25 cellular contexts compared by ENCODE assay signal in genomic region chr3:139131951-139132350, GRCh38.
A peak's percentile ranks its signal among the peaks of the same experiment; 100 is the strongest.
DNase-seq lines count a peak whose midpoint lies in the region; ATAC-seq, FAIRE-seq and TF ChIP-seq lines count a peak whose summit lies in the region.
"Had no signal": no experiment of that assay in that cellular context is flagged by ENCODE, and none has a peak within 500 bp of the region (broad histone marks: within the 10 kb centered on the region; RNA-seq: fewer than 3 reads in every experiment).

No MANE protein-coding gene starts in this region.

- 12% methylated on average over 1 of the region's 1 CpG for WGBS in K562 (ENCODE audit: insufficient coverage, low coverage, missing lambda C conversion rate)
- WGBS in neuronal stem cell (ENCODE audit: extremely low coverage in 2 of 2, insufficient read length in 2 of 2, insufficient replicate concordance in 1 of 2), 2 donors: no CpG with 5 or more reads among the region's 1 CpG

- in situ Hi-C loops in K562 (cut with MboI): no loop called here

- no peak overlapping the region for H3K4ac ChIP-seq in neuronal stem cell (ENCODE audit: low read length)

- TF ChIP-seq EP300 in K562 (IDR thresholded peaks at IDR 0.05; ENCODE audit: low read length): no peak

- no peak overlapping the region for H2AFZ ChIP-seq in K562 (ENCODE audit: low read depth, low read length)
- H2AFZ ChIP-seq in neuronal stem cell (ENCODE audit: low read length): no peak overlapping the region

- TF ChIP-seq RAD21 in K562 (CRISPR knock-in tag; conservative IDR thresholded peaks at IDR 0.05 in 1 of 2, IDR thresholded peaks at IDR 0.05 in 1 of 2): no peak

- H2BK12ac ChIP-seq in neuronal stem cell (ENCODE audit: low read length): no peak overlapping the region

- no peak overlapping the region for H3K4me3 ChIP-seq in K562
- H3K4me3 ChIP-seq in neuronal stem cell (ENCODE audit: low read length in 2 of 2): no peak overlapping the region
- no peak overlapping the region for H3K4me3 ChIP-seq in mucosa of descending colon
- H3K4me3 ChIP-seq: A549; BLaER1 treated with 17β-estradiol and CSF1 and Interleukin-3, amounts not matched to agents 10 nM and 100 nM; HAP-1 had no signal

- no peak overlapping the region for H2BK5ac ChIP-seq in neuronal stem cell (ENCODE audit: low read length)

- BruUV-seq in K562 (replicated peaks; lab: Mats Ljungman, UMichigan): no TSS peak

- CTCF ChIA-PET in K562 (lab: Yijun Ruan, JAX; ENCODE audit: low intra/inter-chr PET ratio): no interaction called here

- no peaks in the 10 kb centered on the region for H3K79me1 ChIP-seq in neuronal stem cell (ENCODE audit: low read depth, low read length)

- no peak for FAIRE-seq in K562 (lab: Jason Lieb, UNC)
- FAIRE-seq: A549, D721Med, GM12891, GM18507, H54 had no signal

- no peak for TF ChIP-seq POLR2A in K562 (conservative IDR thresholded peaks at IDR 0.05)

- no peaks in the 10 kb centered on the region for H3K9me1 ChIP-seq in K562 (ENCODE audit: control insufficient read depth, insufficient read depth, low read length)

- no peak overlapping the region for H2BK120ac ChIP-seq in neuronal stem cell (ENCODE audit: low read depth, low read length)

- H3K18ac ChIP-seq in neuronal stem cell (ENCODE audit: low read length): no peak overlapping the region

- H3K36me3 ChIP-seq in K562 (ENCODE audit: control insufficient read depth, insufficient read depth, low read length): no peaks in the 10 kb centered on the region
- H3K36me3 ChIP-seq in neuronal stem cell (replicated peaks in 1 of 2; ENCODE audit: control insufficient read depth in 2 of 2, insufficient read depth in 2 of 2, low read length in 2 of 2): no peaks in the 10 kb centered on the region
- no peaks in the 10 kb centered on the region for H3K36me3 ChIP-seq in mucosa of descending colon (ENCODE audit: low read depth)
- H3K36me3 ChIP-seq: BE2C; BLaER1 treated with 17β-estradiol and CSF1 and Interleukin-3, amounts not matched to agents 10 nM and 100 nM; HAP-1 had no signal

- no peaks in the 10 kb centered on the region for H3K9me3 ChIP-seq in K562 (replicated peaks; ENCODE audit: control insufficient read depth, insufficient read depth, low read depth, low read length)
- H3K9me3 ChIP-seq in neuronal stem cell (replicated peaks in 1 of 2; ENCODE audit: control insufficient read depth in 2 of 2, insufficient read depth in 1 of 2, low read depth in 1 of 2, low read length in 2 of 2): no peaks in the 10 kb centered on the region
- H3K9me3 ChIP-seq in mucosa of descending colon: no peaks in the 10 kb centered on the region
- H3K9me3 ChIP-seq: A549; BE2C; BLaER1 treated with 17β-estradiol and CSF1 and Interleukin-3, amounts not matched to agents 10 nM and 100 nM; HAP-1 had no signal

- H4K20me1 ChIP-seq in K562 (replicated peaks; ENCODE audit: control insufficient read depth, insufficient read depth, low read length): no peaks in the 10 kb centered on the region
- H4K20me1 ChIP-seq: BLaER1 treated with 17β-estradiol and CSF1 and Interleukin-3, amounts not matched to agents 10 nM and 100 nM had no signal

- intact Hi-C loops in K562 (cut with micrococcal nuclease): no loop called here
- intact Hi-C loops in mucosa of descending colon (cut with DNase I, micrococcal nuclease): no loop called here

- H2BK15ac ChIP-seq in neuronal stem cell (ENCODE audit: low read length): no peak overlapping the region

- H3K4me1 ChIP-seq in K562 (replicated peaks in 1 of 2; ENCODE audit: control insufficient read depth in 2 of 2, insufficient read depth in 2 of 2, low read length in 2 of 2): peaks cover 0 to 31% of the 10 kb centered on the region in 2 experiments; a peak in 2 of 5 replicates
- H3K4me1 ChIP-seq in neuronal stem cell (ENCODE audit: control insufficient read depth in 2 of 2, insufficient read depth in 1 of 2, low read depth in 1 of 2, low read length in 2 of 2): no peaks in the 10 kb centered on the region
- no peaks in the 10 kb centered on the region for H3K4me1 ChIP-seq in mucosa of descending colon (ENCODE audit: low read depth)
- H3K4me1 ChIP-seq: A549, BE2C, HAP-1 had no signal

- peak overlapping the region; percentile 57 for H4K8ac ChIP-seq in neuronal stem cell (ENCODE audit: low read depth, low read length)

- H3K4me2 ChIP-seq in K562 (ENCODE audit: insufficient read depth, low read length): no peak overlapping the region
- H3K4me2 ChIP-seq in neuronal stem cell (ENCODE audit: insufficient read depth, low read length, poor library complexity, severe bottlenecking): no peak overlapping the region
- H3K4me2 ChIP-seq: A549; BLaER1 treated with 17β-estradiol and CSF1 and Interleukin-3, amounts not matched to agents 10 nM and 100 nM had no signal

- DNase-seq in RPMI7951 (ENCODE audit: low read depth) (peak; percentile 94), K562 (ENCODE audit: extremely low read depth in 1 of 4, low spot score in 3 of 4) (peak in 1 of 4 experiments; percentile 14), neuronal stem cell (ENCODE audit: low spot score) (no peak), mucosa of descending colon (no peak), dermis blood vessel endothelial cell (no peak)
- DNase-seq: 8988T; ACHN; AML-193; BE2C; CD4-positive, alpha-beta T cell; CD8-positive, alpha-beta memory T cell; DMS 273 treated with DMSO at 0.1 percent for 48 hours; DMS79; EL; GDM1; GOT3; HFFc6 had no signal

- TF ChIP-seq CTCF in K562 (IDR thresholded peaks at IDR 0.05 in 2 of 3, conservative IDR thresholded peaks at IDR 0.05 in 1 of 3; ENCODE audit: insufficient read depth in 2 of 3, low read depth in 1 of 3, low read length in 3 of 3) (no peak), mucosa of descending colon (IDR thresholded peaks at IDR 0.05) (no peak)

- H3K14ac ChIP-seq in neuronal stem cell (ENCODE audit: low read length): no peak overlapping the region

- H3K27ac ChIP-seq in K562 (ENCODE audit: extremely low read depth, low read depth, low read length) (no peak overlapping the region), neuronal stem cell (replicated peaks; ENCODE audit: low read length) (no peak overlapping the region)
- H3K27ac ChIP-seq: A549; BLaER1 treated with 17β-estradiol and CSF1 and Interleukin-3, amounts not matched to agents 10 nM and 100 nM had no signal

- H3K79me2 ChIP-seq in K562 (ENCODE audit: control insufficient read depth, insufficient read depth, low read length): no peaks in the 10 kb centered on the region

- H3K9ac ChIP-seq in K562 (ENCODE audit: insufficient read depth in 1 of 2, low read depth in 2 of 2, low read length in 2 of 2) (no peak overlapping the region), neuronal stem cell (ENCODE audit: low read depth, low read length, poor library complexity) (no peak overlapping the region)
- H3K9ac ChIP-seq: BLaER1 treated with 17β-estradiol and CSF1 and Interleukin-3, amounts not matched to agents 10 nM and 100 nM had no signal

- no peak overlapping the region for H2AK5ac ChIP-seq in neuronal stem cell (ENCODE audit: low read depth, low read length)

- POLR2A ChIA-PET in K562 (lab: Yijun Ruan, JAX): interaction anchor here (3.6 kb wide), 1 partner anchor 11 kb away, joined by 10 read pairs; no protein-coding TSS in a partner anchor

- no peaks in the 10 kb centered on the region for H3K27me3 ChIP-seq in K562 (ENCODE audit: control insufficient read depth in 2 of 2, insufficient read depth in 2 of 2, low read length in 2 of 2)
- H3K27me3 ChIP-seq in neuronal stem cell (ENCODE audit: control insufficient read depth in 3 of 3, insufficient read depth in 3 of 3, low read depth in 1 of 3, low read length in 3 of 3): no peaks in the 10 kb centered on the region
- H3K27me3 ChIP-seq: BE2C; BLaER1 treated with 17β-estradiol and CSF1 and Interleukin-3, amounts not matched to agents 10 nM and 100 nM had no signal

- ATAC-seq in K562: no peak
- no peak for ATAC-seq in mucosa of descending colon
- no peak for ATAC-seq in GM21723 (IDR thresholded peaks at IDR 0.05; ENCODE audit: unreplicated experiment)
- ATAC-seq: A549 had no signal

- H4K91ac ChIP-seq in neuronal stem cell (ENCODE audit: low read depth, low read length, poor library complexity): no peak overlapping the region

- H3K23ac ChIP-seq in neuronal stem cell (ENCODE audit: low read depth, low read length, poor library complexity): no peak overlapping the region

TF ChIP-seq in K562, 482 proteins besides CTCF, POLR2A, EP300 and RAD21 (continues in another document):
- no peak for TF ChIP-seq RFX5 (IDR thresholded peaks at IDR 0.05; ENCODE audit: low read depth, low read length)
- TF ChIP-seq CBFA2T2 (conservative IDR thresholded peaks at IDR 0.05): 0 out of 2 replicates have a peak, but pooled peaks have one; percentile 7
- no peak for TF ChIP-seq ETS2 (tag; IDR thresholded peaks at IDR 0.05; ENCODE audit: borderline replicate concordance, poor library complexity, severe bottlenecking)
- peak; percentile 22 for TF ChIP-seq CBFA2T3 (IDR thresholded peaks at IDR 0.05)
- no peak for TF ChIP-seq PKNOX1 (IDR thresholded peaks at IDR 0.05)
- TF ChIP-seq GATAD2A (IDR thresholded peaks at IDR 0.05): no peak
- no peak for TF ChIP-seq TCFL5 (CRISPR knock-in tag; conservative IDR thresholded peaks at IDR 0.05)
- no peak for TF ChIP-seq FOXJ3 (CRISPR knock-in tag; IDR thresholded peaks at IDR 0.05)
- TF ChIP-seq, protein P1, sequence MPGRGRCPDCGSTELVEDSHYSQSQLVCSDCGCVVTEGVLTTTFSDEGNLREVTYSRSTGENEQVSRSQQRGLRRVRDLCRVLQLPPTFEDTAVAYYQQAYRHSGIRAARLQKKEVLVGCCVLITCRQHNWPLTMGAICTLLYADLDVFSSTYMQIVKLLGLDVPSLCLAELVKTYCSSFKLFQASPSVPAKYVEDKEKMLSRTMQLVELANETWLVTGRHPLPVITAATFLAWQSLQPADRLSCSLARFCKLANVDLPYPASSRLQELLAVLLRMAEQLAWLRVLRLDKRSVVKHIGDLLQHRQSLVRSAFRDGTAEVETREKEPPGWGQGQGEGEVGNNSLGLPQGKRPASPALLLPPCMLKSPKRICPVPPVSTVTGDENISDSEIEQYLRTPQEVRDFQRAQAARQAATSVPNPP (IDR thresholded peaks at IDR 0.05; ENCODE audit: borderline replicate concordance, insufficient read depth, insufficient read length): no peak
